ENCODE assay signal across 8 cellular contexts in genomic region chr17:40287159-40287493, GRCh38. TPM values are rescaled to one million over a fixed set of nuclear protein-coding genes. Genes with fewer than 3 reads are reported as not detected.
DNase-seq lines count a peak whose midpoint lies in the region; ATAC-seq and TF ChIP-seq lines count a peak whose summit lies in the region.

No MANE protein-coding gene starts in this region.

- CTCF ChIA-PET in CD8-positive, alpha-beta T cell (lab: Charles Lee) = interaction anchor here (1.2 to 1.6 kb wide), 3 partner anchors 67 to 274 kb away, joined by 4 read pairs; no protein-coding TSS in a partner anchor

- intact Hi-C loops in CD8-positive, alpha-beta T cell (cut with DNase I, micrococcal nuclease) = loop anchor here (1.0 to 5.0 kb wide), 10 partner anchors 68 to 1390 kb away; partner anchors contain the start of genes CASC3 (in 2 of the 2), LRRC3C (in 1 of the 2), MED24 (in 1 of the 2) and ORMDL3 (in 1 of the 2)

- no peaks in the 10 kb centered on the region for H3K27me3 Mint-ChIP-seq in CD8-positive, alpha-beta T cell (ENCODE audit: low read depth)

- peaks cover 13% of the 10 kb centered on the region for H3K36me3 Mint-ChIP-seq in CD8-positive, alpha-beta T cell

- no peaks in the 10 kb centered on the region for H3K9me3 ChIP-seq in CD8-positive, alpha-beta T cell (ENCODE audit: low read length)
- H3K9me3 ChIP-seq in neuron (ENCODE audit: low read length) = no peaks in the 10 kb centered on the region

- no peak for TF ChIP-seq CTCF in CD8-positive, alpha-beta T cell (IDR thresholded peaks at IDR 0.05)

- DNase-seq in CD8-positive, alpha-beta T cell = no peak
- DNase-seq in Jurkat, Clone E6-1 (ENCODE audit: low read depth, low spot score) = no peak
- DNase-seq in caudate nucleus (lab: John Stamatoyannopoulos, UW) (no peak), ecto neural progenitor cell (ENCODE audit: low spot score) (no peak), AG08396 (ENCODE audit: low spot score) (no peak), pons (ENCODE audit: low spot score) (no peak)

- H2AFZ ChIP-seq in neuron (ENCODE audit: low read depth, low read length) = peak overlapping the region; percentile 17

- H3K4me1 Mint-ChIP-seq in CD8-positive, alpha-beta T cell (ENCODE audit: low read depth) = peaks cover 25% of the 10 kb centered on the region

- no peaks in the 10 kb centered on the region for H3K27me3 ChIP-seq in CD8-positive, alpha-beta T cell (ENCODE audit: insufficient read depth, low read length)
- H3K27me3 ChIP-seq in neuron (ENCODE audit: insufficient read depth, low read length) = no peaks in the 10 kb centered on the region

- peak overlapping the region; percentile 89 for H3K27ac Mint-ChIP-seq in CD8-positive, alpha-beta T cell

- no peak for ATAC-seq in CD8-positive, alpha-beta T cell
- ATAC-seq in HG02840 (IDR thresholded peaks at IDR 0.05; ENCODE audit: low FRiP score, unreplicated experiment) = no peak

- no peak overlapping the region for H3K4me3 Mint-ChIP-seq in CD8-positive, alpha-beta T cell

- H3K4me3 ChIP-seq in CD8-positive, alpha-beta T cell (ENCODE audit: low read depth, low read length) = no peak overlapping the region
- H3K4me3 ChIP-seq in Jurkat, Clone E6-1 (ENCODE audit: low read length) = peak overlapping the region; percentile 53
- peak overlapping the region; percentile 45 for H3K4me3 ChIP-seq in neuron (ENCODE audit: low read length)

- POLR2A ChIA-PET in CD8-positive, alpha-beta T cell (lab: Charles Lee) = no interaction called here

- H3K36me3 ChIP-seq in CD8-positive, alpha-beta T cell (ENCODE audit: insufficient read depth, low read length) = no peaks in the 10 kb centered on the region
- peaks cover 22% of the 10 kb centered on the region for H3K36me3 ChIP-seq in neuron (ENCODE audit: insufficient read depth, low read length)

- H3K27ac ChIP-seq in CD8-positive, alpha-beta T cell (ENCODE audit: low read depth, low read length) = no peak overlapping the region
- H3K27ac ChIP-seq in caudate nucleus (ENCODE audit: low read depth, low read length) = peak overlapping the region; percentile 84

- no peaks in the 10 kb centered on the region for H3K9me3 Mint-ChIP-seq in CD8-positive, alpha-beta T cell

- peaks cover 5% of the 10 kb centered on the region for H3K4me1 ChIP-seq in CD8-positive, alpha-beta T cell (ENCODE audit: insufficient read depth, low read length)
- H3K4me1 ChIP-seq in neuron (ENCODE audit: insufficient read depth, low read length) = peaks cover 3% of the 10 kb centered on the region

RNA-seq across cellular contexts. Expression of gene CDC6, which starts 0.6 kb away (rescaled TPM):
- total RNA-seq in CD8-positive, alpha-beta T cell = 1 to 10 TPM; 2.0 to 2.9 TPM
- 105 TPM for polyA plus RNA-seq in Jurkat, Clone E6-1 (2012; ENCODE audit: insufficient read depth, insufficient read length)

RNA-seq across cellular contexts. Expression of gene RARA, which starts 21.9 kb away (rescaled TPM):
- 100 to 1,000 TPM; 133 TPM for total RNA-seq in CD8-positive, alpha-beta T cell
- 11.8 TPM for polyA plus RNA-seq in Jurkat, Clone E6-1 (2012; ENCODE audit: insufficient read depth, insufficient read length)
